ENCODE assay signal across 8 cellular contexts in the genomic region with DNA sequence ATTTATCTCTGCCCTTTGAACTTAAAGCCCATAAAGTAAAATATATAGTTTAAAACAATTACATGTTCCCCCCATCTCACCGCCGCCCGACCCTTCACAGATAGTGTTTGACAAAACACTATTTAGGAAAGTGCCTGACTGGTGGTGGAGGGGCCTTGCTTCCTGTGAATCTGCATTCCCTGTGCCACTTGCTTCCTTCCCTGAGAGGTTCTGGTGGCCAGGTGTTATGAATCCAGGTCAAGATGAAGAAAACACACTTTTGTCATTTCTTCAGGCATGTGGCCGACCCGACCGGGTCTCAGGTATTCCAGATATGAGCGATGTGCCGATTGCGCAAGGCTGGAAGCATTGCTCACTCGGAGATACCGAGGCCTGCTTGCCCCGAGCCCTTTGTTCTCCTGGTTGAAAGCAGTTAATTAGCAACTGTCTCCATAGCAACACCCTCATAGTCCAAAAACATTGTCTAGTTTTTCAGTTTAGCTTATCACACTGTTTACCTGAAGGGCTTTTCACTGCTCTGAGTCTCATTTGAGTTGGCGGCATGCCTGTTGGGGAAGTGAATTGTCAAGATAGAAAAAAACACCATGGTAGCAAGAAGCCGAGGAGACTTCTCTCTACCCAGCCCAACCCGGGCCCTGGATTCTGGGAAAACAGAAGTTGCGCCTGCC.
DNase-seq lines count a peak whose midpoint lies in the region; ATAC-seq and TF ChIP-seq lines count a peak whose summit lies in the region.

No MANE protein-coding gene starts in this region.

- H3K4me3 ChIP-seq in cardiac fibroblast (replicated peaks in 1 of 2; ENCODE audit: low read depth in 2 of 2, low read length in 2 of 2): no peak overlapping the region

- TF ChIP-seq CTCF in cardiac fibroblast (IDR thresholded peaks at IDR 0.05; ENCODE audit: low read depth, low read length): no peak

- ATAC-seq in GM21786 (IDR thresholded peaks at IDR 0.05; ENCODE audit: unreplicated experiment) (no peak), GM18867 (IDR thresholded peaks at IDR 0.05; ENCODE audit: unreplicated experiment) (no peak), HG02973 (IDR thresholded peaks at IDR 0.05; ENCODE audit: unreplicated experiment) (no peak), GM18517 (IDR thresholded peaks at IDR 0.05; ENCODE audit: unreplicated experiment) (no peak)

- DNase-seq in DMS53 (lab: John Stamatoyannopoulos, UW): peak; percentile 99
- peak; percentile 94 to 99 for DNase-seq in NCI-H2081 (lab: John Stamatoyannopoulos, UW)
- DNase-seq in cardiac fibroblast (ENCODE audit: low read depth in 2 of 2): peak; percentile 69 to 81
- peak; percentile 93 to 98 for DNase-seq in lung microvascular endothelial cell (ENCODE audit: low read depth in 2 of 2)
